Comparison of ENCODE assay signal across 10 cellular contexts in the genomic region with DNA sequence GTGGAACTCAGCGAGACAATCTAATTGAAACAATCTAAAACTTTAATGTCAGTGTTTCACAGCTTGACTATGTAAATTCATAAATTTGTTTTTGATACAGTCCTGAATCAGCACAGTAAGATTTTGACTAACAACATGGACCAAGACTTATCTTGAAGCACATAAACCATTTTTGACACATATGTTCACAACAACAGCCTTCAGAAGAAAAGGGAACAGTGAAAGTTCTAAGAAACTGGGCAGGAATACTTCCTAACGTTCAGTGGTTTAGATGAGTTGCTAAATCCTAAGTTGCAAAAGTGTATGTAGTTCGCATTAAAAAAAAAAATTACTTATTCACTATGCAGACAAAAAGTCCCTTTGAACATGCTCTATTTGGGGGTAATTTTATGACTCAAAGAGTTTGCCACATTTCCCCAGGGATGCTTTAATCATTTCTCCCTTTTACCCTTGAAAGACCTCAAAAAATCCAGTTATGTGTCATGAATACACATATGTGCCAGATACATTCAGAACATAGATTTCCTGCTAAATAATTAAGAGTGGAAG.
DNase-seq lines count a peak whose midpoint lies in the region; ATAC-seq lines count a peak whose summit lies in the region.
"Had no signal": no experiment of that assay in that cellular context is flagged by ENCODE, and none has a peak within 500 bp of the region (broad histone marks: within the 10 kb centered on the region; RNA-seq: fewer than 3 reads in every experiment).

No MANE protein-coding gene starts in this region.

- ATAC-seq in activated CD4-positive, CD25-positive, alpha-beta regulatory T cell treated with anti-CD3 and anti-CD28 coated beads, Interleukin-2, amount 50 U/mL, for 24 hours = peak; percentile 73
- ATAC-seq in HG02610 (IDR thresholded peaks at IDR 0.05; ENCODE audit: unreplicated experiment) = peak; percentile 79
- ATAC-seq: left ventricle myocardium superior had no signal

- no peak for DNase-seq in activated CD4-positive, CD25-positive, alpha-beta regulatory T cell (lab: John Stamatoyannopoulos, UW)
- DNase-seq in KBM-7 (peak; percentile 53), skeletal muscle cell (ENCODE audit: low read depth) (peak; percentile 55), NCI-H1048 (lab: John Stamatoyannopoulos, UW) (no peak), NCI-H1092 (lab: John Stamatoyannopoulos, UW) (no peak), NCI-H1436 treated with DMSO at 0.1 percent for 48 hours (lab: John Stamatoyannopoulos, UW) (no peak)
- DNase-seq: 8988T, left ventricle myocardium superior had no signal

- H3K4me3 ChIP-seq in skeletal muscle cell (ENCODE audit: low read depth, low read length) = no peak overlapping the region

- in situ Hi-C loops in KBM-7 (cut with MboI; ENCODE audit: low pct_unique_long_range_greater_than_20kb, low sequenced_read_pairs) = no loop called here

Comparison
In these comparisons a context has a peak if more than half of its experiments do, and no peak if none do; other contexts are left out.
1. DNase-seq: peak in KBM-7 (single experiment) and skeletal muscle cell (single experiment); none in activated CD4-positive, CD25-positive, alpha-beta regulatory T cell (0 of 4), NCI-H1048 (single experiment), NCI-H1092 (single experiment) and NCI-H1436 treated with DMSO at 0.1 percent for 48 hours (single experiment).